ENCODE assay signal across 16 cellular contexts in genomic region chr1:3657578-3658230, GRCh38. TPM values are rescaled to one million over a fixed set of nuclear protein-coding genes. Genes with fewer than 3 reads are reported as not detected.
"Had no signal": no experiment of that assay in that cellular context is flagged by ENCODE, and none has a peak within 500 bp of the region (broad histone marks: within the 10 kb centered on the region; RNA-seq: fewer than 3 reads in every experiment).

No MANE protein-coding gene starts in this region.

- H3K9me3 ChIP-seq: body of pancreas, ovary, thyroid gland, uterus had no signal

- ATAC-seq: activated CD4-positive, alpha-beta T cell treated with anti-CD3 and anti-CD28 coated beads for 36 hours; activated CD8-positive, alpha-beta T cell treated with anti-CD3 and anti-CD28 coated beads for 36 hours; body of pancreas; left lobe of liver; T-cell had no signal

- DNase-seq: activated CD4-positive, alpha-beta T cell treated with anti-CD3 and anti-CD28 coated beads for 36 hours; activated CD8-positive, alpha-beta memory T cell treated with anti-CD3 and anti-CD28 coated beads, Interleukin-2, amount 50 U/mL, for 48 hours; activated CD8-positive, alpha-beta T cell treated with anti-CD3 and anti-CD28 coated beads for 36 hours; activated naive CD4-positive, alpha-beta T cell treated with anti-CD3 and anti-CD28 coated beads for 36 hours; dermis blood vessel endothelial cell; endodermal cell; erythroblast; mesendoderm; ovary; T-cell; T1000; thyroid gland; uterus had no signal

- H3K4me3 ChIP-seq: body of pancreas, ovary, skin epidermis, thyroid gland, uterus had no signal

- H3K36me3 ChIP-seq: ovary, thyroid gland, uterus had no signal

- H3K27me3 ChIP-seq: ovary, thyroid gland had no signal

- H3K27ac ChIP-seq: body of pancreas, ovary, skin epidermis, thyroid gland, uterus had no signal

RNA-seq across cellular contexts. Expression of gene TP73, which starts 5.4 kb away (rescaled TPM):
- total RNA-seq: dermis blood vessel endothelial cell had no signal
